In the genomic region with DNA sequence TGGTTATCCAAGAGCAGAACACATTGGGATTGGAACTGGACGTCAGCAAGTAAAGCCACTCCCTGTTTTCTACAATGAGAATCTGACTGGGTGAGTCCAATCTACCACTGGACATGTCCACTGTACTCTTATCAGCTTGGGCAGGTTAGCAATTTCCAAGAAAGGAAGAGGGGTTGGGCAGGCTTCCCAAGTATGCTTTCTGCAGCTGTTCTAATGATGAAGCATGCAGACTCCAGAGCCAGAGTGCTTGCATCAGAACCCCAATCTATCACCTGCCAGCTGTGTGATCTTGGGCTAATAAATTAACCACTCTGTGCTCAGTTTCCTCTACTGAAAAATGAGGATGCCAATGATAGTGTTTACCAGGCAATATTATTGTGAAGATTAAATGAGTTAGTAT, we compare ENCODE assay signal across 20 cellular contexts.
"Had no signal": no experiment of that assay in that cellular context is flagged by ENCODE, and none has a peak within 500 bp of the region (broad histone marks: within the 10 kb centered on the region; RNA-seq: fewer than 3 reads in every experiment).

No MANE protein-coding gene starts in this region.

- FAIRE-seq: endometrium had no signal

- H3K9me3 ChIP-seq: colonic mucosa, tibial nerve, uterus had no signal

- H3K4me1 ChIP-seq: colonic mucosa, uterus had no signal

- H3K4me2 ChIP-seq: smooth muscle cell had no signal

- H3K27ac ChIP-seq: colonic mucosa, tibial nerve, uterus had no signal

- DNase-seq: activated CD4-positive, alpha-beta memory T cell treated with anti-CD3 and anti-CD28 coated beads, Interleukin-2, amount 10 ng/mL, durations not matched to agents 7 days and 5 days; activated CD4-positive, alpha-beta T cell treated with anti-CD3 and anti-CD28 coated beads for 36 hours; activated naive CD4-positive, alpha-beta T cell treated with anti-CD3 and anti-CD28 coated beads, Interleukin-2, amount 50 U/mL, for 16 hours; activated T-cell treated with anti-CD3 and anti-CD28 coated beads, Interleukin-2, amount 50 U/mL, for 24 hours; central memory CD4-positive, alpha-beta T cell; colonic mucosa; foreskin melanocyte; islet precursor cell; mammary epithelial cell; naive thymus-derived CD8-positive, alpha-beta T cell; posterior cingulate gyrus; stimulated activated CD4-positive, alpha-beta T cell treated with anti-CD3 and anti-CD28 coated beads, Interleukin-4, amount 100 ng/mL, for 4 hours; stimulated activated CD8-positive, alpha-beta memory T cell treated with anti-CD3 and anti-CD28 coated beads, Interleukin-4, amount 100 ng/mL, for 48 hours; stimulated activated naive CD4-positive, alpha-beta T cell treated with Interleukin-2 at 50 U/mL for 16 hours; substantia nigra; uterus had no signal

- H3K36me3 Mint-ChIP-seq: naive thymus-derived CD8-positive, alpha-beta T cell had no signal

- H3K4me3 ChIP-seq: colonic mucosa, smooth muscle cell, tibial nerve, uterus had no signal

- H3K4me1 Mint-ChIP-seq: activated CD4-positive, alpha-beta memory T cell treated with anti-CD3 and anti-CD28 coated beads, Interleukin-2, amount 10 ng/mL, durations not matched to agents 7 days and 5 days; activated CD4-positive, alpha-beta T cell treated with anti-CD3 and anti-CD28 coated beads for 36 hours; naive thymus-derived CD8-positive, alpha-beta T cell had no signal

- H3K4me3 Mint-ChIP-seq: activated CD4-positive, alpha-beta memory T cell treated with anti-CD3 and anti-CD28 coated beads, Interleukin-2, amount 10 ng/mL, durations not matched to agents 7 days and 5 days; activated CD4-positive, alpha-beta T cell treated with anti-CD3 and anti-CD28 coated beads for 36 hours; activated T-cell treated with anti-CD3 and anti-CD28 coated beads, Interleukin-2, amount 50 U/mL, for 24 hours; naive thymus-derived CD8-positive, alpha-beta T cell had no signal

- H3K9me3 Mint-ChIP-seq: activated CD4-positive, alpha-beta memory T cell treated with anti-CD3 and anti-CD28 coated beads, Interleukin-2, amount 10 ng/mL, durations not matched to agents 7 days and 5 days; activated T-cell treated with anti-CD3 and anti-CD28 coated beads, Interleukin-2, amount 50 U/mL, for 24 hours; naive thymus-derived CD8-positive, alpha-beta T cell had no signal

- H3K27ac Mint-ChIP-seq: activated CD4-positive, alpha-beta memory T cell treated with anti-CD3 and anti-CD28 coated beads, Interleukin-2, amount 10 ng/mL, durations not matched to agents 7 days and 5 days; activated CD4-positive, alpha-beta T cell treated with anti-CD3 and anti-CD28 coated beads for 36 hours; activated T-cell treated with anti-CD3 and anti-CD28 coated beads, Interleukin-2, amount 50 U/mL, for 24 hours; naive thymus-derived CD8-positive, alpha-beta T cell had no signal

- H3K27me3 ChIP-seq: colonic mucosa, tibial nerve, uterus had no signal

- H3K36me3 ChIP-seq: colonic mucosa, tibial nerve, uterus had no signal

- ATAC-seq: activated CD4-positive, alpha-beta T cell treated with anti-CD3 and anti-CD28 coated beads for 36 hours; esophagus mucosa; naive thymus-derived CD8-positive, alpha-beta T cell had no signal
